In the genomic region with DNA sequence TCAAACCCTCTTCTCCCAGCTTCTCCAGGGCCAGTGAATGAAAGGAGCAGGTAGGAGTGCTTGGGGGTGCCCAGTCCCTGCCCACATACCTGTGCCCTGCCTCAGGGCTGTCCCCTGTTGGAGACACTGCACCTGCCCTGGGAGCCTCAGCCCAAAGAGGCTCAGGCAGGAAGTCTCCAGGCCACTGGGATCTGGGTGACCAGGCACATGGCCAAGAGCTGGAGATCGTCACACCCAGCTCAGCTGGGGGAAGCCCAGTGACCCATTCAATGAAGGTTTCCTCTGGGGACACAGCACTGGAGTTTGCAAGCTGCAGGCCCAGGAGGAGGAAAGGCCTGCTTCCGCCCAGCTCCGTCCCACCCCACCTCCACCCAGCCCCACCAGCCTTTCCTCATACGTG, we compare ENCODE assay signal across 1 cellular context.
TF ChIP-seq lines count a peak whose summit lies in the region.

No MANE protein-coding gene starts in this region.

TF ChIP-seq in HepG2, 621 proteins besides CTCF, POLR2A, EP300 and RAD21 (continued from another document):
- TF ChIP-seq, protein P1, sequence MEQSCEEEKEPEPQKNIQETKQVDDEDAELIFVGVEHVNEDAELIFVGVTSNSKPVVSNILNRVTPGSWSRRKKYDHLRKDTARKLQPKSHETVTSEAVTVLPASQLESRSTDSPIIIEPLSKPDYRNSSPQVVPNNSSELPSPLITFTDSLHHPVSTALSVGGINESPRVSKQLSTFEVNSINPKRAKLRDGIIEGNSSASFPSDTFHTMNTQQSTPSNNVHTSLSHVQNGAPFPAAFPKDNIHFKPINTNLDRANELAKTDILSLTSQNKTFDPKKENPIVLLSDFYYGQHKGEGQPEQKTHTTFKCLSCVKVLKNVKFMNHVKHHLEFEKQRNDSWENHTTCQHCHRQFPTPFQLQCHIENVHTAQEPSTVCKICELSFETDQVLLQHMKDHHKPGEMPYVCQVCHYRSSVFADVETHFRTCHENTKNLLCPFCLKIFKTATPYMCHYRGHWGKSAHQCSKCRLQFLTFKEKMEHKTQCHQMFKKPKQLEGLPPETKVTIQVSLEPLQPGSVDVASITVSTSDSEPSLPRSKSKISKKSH (CRISPR knock-in tag; IDR thresholded peaks at IDR 0.05; ENCODE audit: borderline replicate concordance): peak; percentile 69; the same call in 1 of the 2 replicates
- TF ChIP-seq, protein P2, sequence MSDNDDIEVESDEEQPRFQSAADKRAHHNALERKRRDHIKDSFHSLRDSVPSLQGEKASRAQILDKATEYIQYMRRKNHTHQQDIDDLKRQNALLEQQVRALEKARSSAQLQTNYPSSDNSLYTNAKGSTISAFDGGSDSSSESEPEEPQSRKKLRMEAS (IDR thresholded peaks at IDR 0.05): peak; percentile 36; the same call in 1 of the 2 replicates
- TF ChIP-seq ZNF354B (CRISPR knock-in tag; IDR thresholded peaks at IDR 0.05): 0 out of 2 replicates have a peak, but pooled peaks have one; percentile 24
- 0 out of 2 replicates have a peak, but pooled peaks have one; percentile 52 for TF ChIP-seq HNRNPL (IDR thresholded peaks at IDR 0.05; ENCODE audit: low read depth, low read length)
- TF ChIP-seq, protein P3, sequence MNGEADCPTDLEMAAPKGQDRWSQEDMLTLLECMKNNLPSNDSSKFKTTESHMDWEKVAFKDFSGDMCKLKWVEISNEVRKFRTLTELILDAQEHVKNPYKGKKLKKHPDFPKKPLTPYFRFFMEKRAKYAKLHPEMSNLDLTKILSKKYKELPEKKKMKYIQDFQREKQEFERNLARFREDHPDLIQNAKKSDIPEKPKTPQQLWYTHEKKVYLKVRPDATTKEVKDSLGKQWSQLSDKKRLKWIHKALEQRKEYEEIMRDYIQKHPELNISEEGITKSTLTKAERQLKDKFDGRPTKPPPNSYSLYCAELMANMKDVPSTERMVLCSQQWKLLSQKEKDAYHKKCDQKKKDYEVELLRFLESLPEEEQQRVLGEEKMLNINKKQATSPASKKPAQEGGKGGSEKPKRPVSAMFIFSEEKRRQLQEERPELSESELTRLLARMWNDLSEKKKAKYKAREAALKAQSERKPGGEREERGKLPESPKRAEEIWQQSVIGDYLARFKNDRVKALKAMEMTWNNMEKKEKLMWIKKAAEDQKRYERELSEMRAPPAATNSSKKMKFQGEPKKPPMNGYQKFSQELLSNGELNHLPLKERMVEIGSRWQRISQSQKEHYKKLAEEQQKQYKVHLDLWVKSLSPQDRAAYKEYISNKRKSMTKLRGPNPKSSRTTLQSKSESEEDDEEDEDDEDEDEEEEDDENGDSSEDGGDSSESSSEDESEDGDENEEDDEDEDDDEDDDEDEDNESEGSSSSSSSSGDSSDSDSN (CRISPR knock-in tag; IDR thresholded peaks at IDR 0.05): peak; percentile 44
